Comparison of ENCODE assay signal across 1 cellular context in the genomic region with DNA sequence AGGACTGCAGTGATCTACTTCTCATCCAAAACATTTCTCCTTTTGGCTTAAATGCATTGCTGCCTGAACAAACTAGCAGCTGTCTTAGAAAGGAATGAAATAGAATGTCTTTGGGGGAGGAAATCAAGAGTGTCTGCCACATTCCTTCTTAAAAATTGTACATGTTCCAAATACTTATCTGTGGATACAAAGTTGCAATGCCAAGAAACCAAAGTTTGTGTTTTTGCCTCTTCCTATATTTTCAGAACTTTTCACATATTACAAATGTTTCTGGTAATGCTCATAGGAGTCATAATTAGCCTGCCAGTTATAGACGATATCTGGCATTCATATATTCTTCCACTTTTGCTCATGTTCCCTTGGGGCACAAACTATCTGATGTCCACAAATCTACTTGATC.
TF ChIP-seq lines count a peak whose summit lies in the region.

No MANE protein-coding gene starts in this region.

TF ChIP-seq in IMR-90, 13 proteins besides CTCF, POLR2A, EP300 and RAD21:
- TF ChIP-seq NFE2L2 (IDR thresholded peaks at IDR 0.05; ENCODE audit: low read depth, low read length): no peak
- no peak for TF ChIP-seq RFX5 (IDR thresholded peaks at IDR 0.05; ENCODE audit: low read depth, low read length)
- TF ChIP-seq BHLHE40 (IDR thresholded peaks at IDR 0.05; ENCODE audit: low read depth, low read length): no peak
- TF ChIP-seq RCOR1 (IDR thresholded peaks at IDR 0.05; ENCODE audit: insufficient replicate concordance, low read length): no peak
- TF ChIP-seq, protein P1, sequence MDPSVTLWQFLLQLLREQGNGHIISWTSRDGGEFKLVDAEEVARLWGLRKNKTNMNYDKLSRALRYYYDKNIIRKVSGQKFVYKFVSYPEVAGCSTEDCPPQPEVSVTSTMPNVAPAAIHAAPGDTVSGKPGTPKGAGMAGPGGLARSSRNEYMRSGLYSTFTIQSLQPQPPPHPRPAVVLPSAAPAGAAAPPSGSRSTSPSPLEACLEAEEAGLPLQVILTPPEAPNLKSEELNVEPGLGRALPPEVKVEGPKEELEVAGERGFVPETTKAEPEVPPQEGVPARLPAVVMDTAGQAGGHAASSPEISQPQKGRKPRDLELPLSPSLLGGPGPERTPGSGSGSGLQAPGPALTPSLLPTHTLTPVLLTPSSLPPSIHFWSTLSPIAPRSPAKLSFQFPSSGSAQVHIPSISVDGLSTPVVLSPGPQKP (IDR thresholded peaks at IDR 0.05; ENCODE audit: borderline replicate concordance, low read depth, low read length): no peak
- TF ChIP-seq MXI1 (IDR thresholded peaks at IDR 0.05; ENCODE audit: borderline replicate concordance, low read depth, low read length): no peak
- no peak for TF ChIP-seq MAFK (IDR thresholded peaks at IDR 0.05; ENCODE audit: low read depth, low read length)
- TF ChIP-seq CHD1 (IDR thresholded peaks at IDR 0.05; ENCODE audit: low read depth, low read length): no peak
- TF ChIP-seq CEBPB (IDR thresholded peaks at IDR 0.05; ENCODE audit: low read depth, low read length): no peak
TF ChIP-seq in IMR-90: peak in this region for 0.
